ENCODE assay signal across 9 cellular contexts in the genomic region with DNA sequence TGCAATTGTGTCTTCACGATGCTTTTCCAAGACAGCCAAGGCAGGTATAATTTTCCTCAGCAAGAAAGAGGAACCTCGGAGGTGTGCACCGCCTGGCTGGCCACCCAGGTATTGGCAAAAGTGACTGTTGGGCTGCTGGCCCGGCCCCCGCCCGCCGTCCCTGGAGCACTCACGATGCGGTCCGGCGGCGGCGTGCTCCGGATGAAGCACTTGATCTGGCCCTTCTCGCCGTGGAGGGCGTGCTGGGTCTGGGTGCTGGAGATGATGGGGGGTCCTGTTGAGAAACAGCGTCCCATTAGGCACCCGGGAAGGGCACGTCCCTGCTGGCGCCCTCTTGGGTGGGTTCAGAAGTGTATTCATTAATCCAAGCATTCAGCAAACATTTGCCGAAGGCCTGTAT.
"Had no signal": no experiment of that assay in that cellular context is flagged by ENCODE, and none has a peak within 500 bp of the region (broad histone marks: within the 10 kb centered on the region; RNA-seq: fewer than 3 reads in every experiment).

No MANE protein-coding gene starts in this region.

- H3K9me3 ChIP-seq: breast epithelium, esophagus squamous epithelium, gastrocnemius medialis, thoracic aorta had no signal

- H3K4me3 Mint-ChIP-seq: activated CD8-positive, alpha-beta T cell treated with anti-CD3 and anti-CD28 coated beads, Interleukin-2, amount 10 ng/mL, durations not matched to agents 7 days and 5 days; activated naive CD8-positive, alpha-beta T cell; activated T-helper 17 cell treated with anti-CD3 and anti-CD28 coated beads, Interleukin-2, amount 50 U/mL, for 72 hours; central memory CD8-positive, alpha-beta T cell had no signal

- DNase-seq: esophagus squamous epithelium had no signal

- H3K27ac ChIP-seq: breast epithelium, esophagus squamous epithelium, gastrocnemius medialis, thoracic aorta had no signal

- H3K36me3 Mint-ChIP-seq: activated naive CD8-positive, alpha-beta T cell had no signal

- H3K36me3 ChIP-seq: breast epithelium, esophagus squamous epithelium, gastrocnemius medialis, thoracic aorta, WERI-Rb-1 had no signal

- H3K4me1 ChIP-seq: breast epithelium, gastrocnemius medialis had no signal

- H3K9me3 Mint-ChIP-seq: activated T-helper 17 cell treated with anti-CD3 and anti-CD28 coated beads, Interleukin-2, amount 50 U/mL, for 72 hours; central memory CD8-positive, alpha-beta T cell had no signal

- H3K4me3 ChIP-seq: breast epithelium, esophagus squamous epithelium, gastrocnemius medialis, thoracic aorta had no signal

- H3K27me3 Mint-ChIP-seq: central memory CD8-positive, alpha-beta T cell had no signal

- H3K4me1 Mint-ChIP-seq: activated T-helper 17 cell treated with anti-CD3 and anti-CD28 coated beads, Interleukin-2, amount 50 U/mL, for 72 hours had no signal

- H3K27ac Mint-ChIP-seq: activated CD8-positive, alpha-beta T cell treated with anti-CD3 and anti-CD28 coated beads, Interleukin-2, amount 10 ng/mL, durations not matched to agents 7 days and 5 days; activated naive CD8-positive, alpha-beta T cell; activated T-helper 17 cell treated with anti-CD3 and anti-CD28 coated beads, Interleukin-2, amount 50 U/mL, for 72 hours had no signal
